Comparison of ENCODE assay signal across 26 cellular contexts in the genomic region with DNA sequence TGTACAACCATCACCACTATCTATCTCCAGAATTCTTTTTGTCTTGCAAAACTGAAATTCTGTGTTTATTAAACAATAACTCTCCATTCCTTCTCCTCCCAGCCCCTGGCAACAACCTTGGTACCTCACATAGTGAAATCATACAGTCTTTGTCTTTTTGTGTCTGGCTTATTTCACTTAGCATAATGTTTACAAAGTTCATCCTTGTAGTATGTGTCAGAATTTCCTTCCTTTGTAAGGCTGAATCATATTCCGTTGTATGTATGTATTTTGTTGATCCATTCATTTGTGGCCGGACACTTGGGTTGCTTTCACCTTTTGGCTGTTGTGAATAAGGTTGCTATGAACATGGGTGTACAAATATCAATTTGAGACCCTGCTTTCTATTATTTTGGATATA.
"Had no signal": no experiment of that assay in that cellular context is flagged by ENCODE, and none has a peak within 500 bp of the region (broad histone marks: within the 10 kb centered on the region; RNA-seq: fewer than 3 reads in every experiment).

No MANE protein-coding gene starts in this region.

- DNase-seq: activated CD4-positive, alpha-beta T cell treated with anti-CD3 and anti-CD28 coated beads for 1 hour; activated CD4-positive, alpha-beta T cell treated with anti-CD3 and anti-CD28 coated beads, Interleukin-2, amount 50 U/mL, for 1 hour; activated CD8-positive, alpha-beta T cell treated with anti-CD3 and anti-CD28 coated beads, Interleukin-2, amount 10 ng/mL, durations not matched to agents 7 days and 5 days; activated T-cell treated with anti-CD3 and anti-CD28 coated beads, Interleukin-2, amount 50 U/mL, for 1 hour; caudate nucleus; effector memory CD4-positive, alpha-beta T cell; esophagus squamous epithelium; heart right ventricle; left colon; lower lobe of right lung; naive thymus-derived CD4-positive, alpha-beta T cell; posterior cingulate gyrus; sigmoid colon; stimulated activated CD4-positive, alpha-beta T cell treated with anti-CD3 and anti-CD28 coated beads, Interleukin-15, amount 100 ng/mL, for 24 hours; stomach; T-helper 9 cell had no signal

- H3K36me3 Mint-ChIP-seq: activated naive CD4-positive, alpha-beta T cell treated with anti-CD3 and anti-CD28 coated beads, Interleukin-2, amount 50 U/mL, for 72 hours; naive thymus-derived CD4-positive, alpha-beta T cell; stimulated activated memory B cell treated with anti-CD40 and anti-IgM and Interleukin-4, amounts not matched to agents 10 μg/mL and 1 μg/mL and 100 μg/mL, for 72 hours had no signal

- H3K27ac ChIP-seq: adrenal gland, esophagus squamous epithelium, heart right ventricle, lower lobe of right lung, stomach, suprapubic skin, tibial nerve had no signal

- H3K4me3 Mint-ChIP-seq: activated CD8-positive, alpha-beta T cell treated with anti-CD3 and anti-CD28 coated beads, Interleukin-2, amount 10 ng/mL, durations not matched to agents 7 days and 5 days; activated T-helper 17 cell treated with anti-CD3 and anti-CD28 coated beads, Interleukin-2, amount 50 U/mL, for 72 hours; dendritic cell treated with granulocyte-macrophage colony-stimulating factor and Interleukin-4, amounts not matched to agents 40 ng/mL and 50 ng/mL, for 4 days; naive thymus-derived CD4-positive, alpha-beta T cell; neural crest cell; stimulated activated memory B cell treated with anti-CD40 and anti-IgM and Interleukin-4, amounts not matched to agents 10 μg/mL and 1 μg/mL and 100 μg/mL, for 72 hours had no signal

- H3K9me3 Mint-ChIP-seq: activated naive CD4-positive, alpha-beta T cell treated with anti-CD3 and anti-CD28 coated beads, Interleukin-2, amount 50 U/mL, for 72 hours; activated T-helper 17 cell treated with anti-CD3 and anti-CD28 coated beads, Interleukin-2, amount 50 U/mL, for 72 hours; dendritic cell treated with granulocyte-macrophage colony-stimulating factor and Interleukin-4, amounts not matched to agents 40 ng/mL and 50 ng/mL, for 4 days; naive thymus-derived CD4-positive, alpha-beta T cell; neural crest cell; stimulated activated memory B cell treated with anti-CD40 and anti-IgM and Interleukin-4, amounts not matched to agents 10 μg/mL and 1 μg/mL and 100 μg/mL, for 72 hours had no signal

- H3K27me3 ChIP-seq: adrenal gland, sigmoid colon, tibial nerve had no signal

- H3K4me3 ChIP-seq: adrenal gland, esophagus squamous epithelium, heart right ventricle, lower lobe of right lung, sigmoid colon, smooth muscle cell, stomach, suprapubic skin, tibial nerve had no signal

- FAIRE-seq: keratinocyte had no signal

- H3K4me1 Mint-ChIP-seq: activated T-helper 17 cell treated with anti-CD3 and anti-CD28 coated beads, Interleukin-2, amount 50 U/mL, for 72 hours; stimulated activated memory B cell treated with anti-CD40 and anti-IgM and Interleukin-4, amounts not matched to agents 10 μg/mL and 1 μg/mL and 100 μg/mL, for 72 hours had no signal

- H3K9me3 ChIP-seq: adrenal gland, esophagus squamous epithelium, heart right ventricle, lower lobe of right lung, sigmoid colon, stomach, suprapubic skin, tibial nerve had no signal

- H3K4me1 ChIP-seq: adrenal gland, esophagus squamous epithelium, heart right ventricle, lower lobe of right lung, stomach, suprapubic skin had no signal

- H3K4me2 ChIP-seq: smooth muscle cell had no signal

- ATAC-seq: activated CD8-positive, alpha-beta T cell treated with anti-CD3 and anti-CD28 coated beads, Interleukin-2, amount 10 ng/mL, durations not matched to agents 7 days and 5 days; activated naive CD4-positive, alpha-beta T cell treated with anti-CD3 and anti-CD28 coated beads, Interleukin-2, amount 50 U/mL, for 72 hours; activated T-helper 17 cell treated with anti-CD3 and anti-CD28 coated beads, Interleukin-2, amount 50 U/mL, for 72 hours; heart right ventricle; left colon; lower lobe of right lung; naive thymus-derived CD4-positive, alpha-beta T cell; stimulated activated memory B cell treated with anti-CD40 and anti-IgM and Interleukin-4, amounts not matched to agents 10 μg/mL and 1 μg/mL and 100 μg/mL, for 72 hours had no signal

- H3K27ac Mint-ChIP-seq: activated CD8-positive, alpha-beta T cell treated with anti-CD3 and anti-CD28 coated beads, Interleukin-2, amount 10 ng/mL, durations not matched to agents 7 days and 5 days; activated naive CD4-positive, alpha-beta T cell treated with anti-CD3 and anti-CD28 coated beads, Interleukin-2, amount 50 U/mL, for 72 hours; activated T-helper 17 cell treated with anti-CD3 and anti-CD28 coated beads, Interleukin-2, amount 50 U/mL, for 72 hours; dendritic cell treated with granulocyte-macrophage colony-stimulating factor and Interleukin-4, amounts not matched to agents 40 ng/mL and 50 ng/mL, for 4 days; naive thymus-derived CD4-positive, alpha-beta T cell; stimulated activated memory B cell treated with anti-CD40 and anti-IgM and Interleukin-4, amounts not matched to agents 10 μg/mL and 1 μg/mL and 100 μg/mL, for 72 hours had no signal

- H3K36me3 ChIP-seq: adrenal gland, esophagus squamous epithelium, heart right ventricle, lower lobe of right lung, sigmoid colon, stomach, suprapubic skin, tibial nerve had no signal
